Comparison of ENCODE assay signal across 8 cellular contexts in genomic region chr17:48011405-48012150, GRCh38. TPM values are rescaled to one million over a fixed set of nuclear protein-coding genes. Genes with fewer than 3 reads are reported as not detected.
A peak's percentile ranks its signal among the peaks of the same experiment; 100 is the strongest.
DNase-seq lines count a peak whose midpoint lies in the region; ATAC-seq, FAIRE-seq and TF ChIP-seq lines count a peak whose summit lies in the region.

No MANE protein-coding gene starts in this region.

- no peaks in the 10 kb centered on the region for H3K79me2 ChIP-seq in ACC112 (ENCODE audit: control insufficient read depth, insufficient read depth, low read length, unreplicated experiment)

- H2AFZ ChIP-seq in ACC112 (ENCODE audit: low read length, unreplicated experiment), result peak overlapping the region; percentile 97

- peaks cover 6% of the 10 kb centered on the region for H3K4me1 ChIP-seq in ACC112 (ENCODE audit: control insufficient read depth, insufficient read depth, low read length, unreplicated experiment)

- DNase-seq in GM18507 (ENCODE audit: extremely low spot score, insufficient read length, low read depth) (no peak), NCI-H2227 (lab: John Stamatoyannopoulos, UW; ENCODE audit: unreplicated experiment) (peak; percentile 76), epithelial cell of esophagus (ENCODE audit: low read depth) (peak; percentile 41), neural crest cell (ENCODE audit: low read depth, low spot score) (no peak)
- DNase-seq in activated CD4-positive, alpha-beta T cell treated with anti-CD3 and anti-CD28 coated beads for 4 hours, result peak; percentile 35 to 40

- H3K9me3 Mint-ChIP-seq in neural crest cell, result peaks cover 4% of the 10 kb centered on the region

- peak overlapping the region; percentile 79 for H3K4me3 Mint-ChIP-seq in neural crest cell

- peak overlapping the region; percentile 81 for H3K4me3 ChIP-seq in ACC112 (ENCODE audit: low read depth, low read length)
- peak overlapping the region; percentile 33 for H3K4me3 ChIP-seq in epithelial cell of esophagus (ENCODE audit: low read length)

- no peaks in the 10 kb centered on the region for H3K27me3 Mint-ChIP-seq in neural crest cell (ENCODE audit: low read depth)

- H3K27ac Mint-ChIP-seq in neural crest cell (ENCODE audit: unreplicated experiment), result peak overlapping the region; percentile 97

- TF ChIP-seq CTCF in epithelial cell of esophagus (IDR thresholded peaks at IDR 0.05; ENCODE audit: insufficient read depth, low read depth, low read length, missing control alignments) (peak; percentile 77), neural crest cell (conservative IDR thresholded peaks at IDR 0.05) (peak; percentile 60)

- no peaks in the 10 kb centered on the region for H3K36me3 ChIP-seq in ACC112 (ENCODE audit: insufficient read depth, low read length)

- peaks cover 83% of the 10 kb centered on the region for H3K4me1 Mint-ChIP-seq in neural crest cell

- ATAC-seq in HG03159 (IDR thresholded peaks at IDR 0.05; ENCODE audit: unreplicated experiment), result no peak
- ATAC-seq in GM19351 (IDR thresholded peaks at IDR 0.05; ENCODE audit: unreplicated experiment), result no peak

- H3K27me3 ChIP-seq in ACC112 (ENCODE audit: insufficient read depth, low read length), result no peaks in the 10 kb centered on the region

- FAIRE-seq in GM18507 (lab: Jason Lieb, UNC), result peak; percentile 70

- peaks cover 2% of the 10 kb centered on the region for H3K36me3 Mint-ChIP-seq in neural crest cell (ENCODE audit: low read depth)

- no peak overlapping the region for H3K27ac ChIP-seq in ACC112 (ENCODE audit: low read depth, low read length)

RNA-seq across cellular contexts. Expression of gene COPZ2, which starts 26.0 kb away (rescaled TPM):
- 4.0 and 4.1 TPM in 2 replicates for total RNA-seq in neural crest cell

RNA-seq across cellular contexts. Expression of gene NFE2L1, which starts 36.6 kb away (rescaled TPM):
- 121 and 131 TPM in 2 replicates for total RNA-seq in neural crest cell

RNA-seq across cellular contexts. Expression of gene CDK5RAP3, which starts 40.7 kb away (rescaled TPM):
- total RNA-seq in neural crest cell, result 285 and 301 TPM in 2 replicates

RNA-seq across cellular contexts. Expression of gene PRR15L, which starts 53.9 kb away (rescaled TPM):
- not detected in 2 replicates for total RNA-seq in neural crest cell

Comparison
In these comparisons a context has a peak if more than half of its experiments do, and no peak if none do; other contexts are left out.
1. DNase-seq: peak in NCI-H2227 (single experiment), activated CD4-positive, alpha-beta T cell treated with anti-CD3 and anti-CD28 coated beads for 4 hours (2 of 2) and epithelial cell of esophagus (single experiment); none in GM18507 (single experiment) and neural crest cell (single experiment).